Comparison of ENCODE assay signal across 1 cellular context in genomic region chr5:1777281-1778137, GRCh38.
TF ChIP-seq lines count a peak whose summit lies in the region.

No MANE protein-coding gene starts in this region.

TF ChIP-seq in K562, 482 proteins besides CTCF, POLR2A, EP300 and RAD21:
- TF ChIP-seq RBFOX2 (IDR thresholded peaks at IDR 0.05; ENCODE audit: low read depth, low read length) (no peak), HSF4 (CRISPR knock-in tag; IDR thresholded peaks at IDR 0.05; ENCODE audit: borderline replicate concordance) (no peak), HMG20B (CRISPR knock-in tag; IDR thresholded peaks at IDR 0.05) (no peak), PREB (CRISPR knock-in tag; IDR thresholded peaks at IDR 0.05) (no peak), ZNF224 (CRISPR knock-in tag; IDR thresholded peaks at IDR 0.05) (no peak), NRF1 (conservative IDR thresholded peaks at IDR 0.05 in 1 of 2, IDR thresholded peaks at IDR 0.05 in 1 of 2) (peak; percentile 72 to 77), SMARCB1 (IDR thresholded peaks at IDR 0.05; ENCODE audit: insufficient read length, low read depth) (no peak)
